ENCODE assay signal across 8 cellular contexts in the genomic region with DNA sequence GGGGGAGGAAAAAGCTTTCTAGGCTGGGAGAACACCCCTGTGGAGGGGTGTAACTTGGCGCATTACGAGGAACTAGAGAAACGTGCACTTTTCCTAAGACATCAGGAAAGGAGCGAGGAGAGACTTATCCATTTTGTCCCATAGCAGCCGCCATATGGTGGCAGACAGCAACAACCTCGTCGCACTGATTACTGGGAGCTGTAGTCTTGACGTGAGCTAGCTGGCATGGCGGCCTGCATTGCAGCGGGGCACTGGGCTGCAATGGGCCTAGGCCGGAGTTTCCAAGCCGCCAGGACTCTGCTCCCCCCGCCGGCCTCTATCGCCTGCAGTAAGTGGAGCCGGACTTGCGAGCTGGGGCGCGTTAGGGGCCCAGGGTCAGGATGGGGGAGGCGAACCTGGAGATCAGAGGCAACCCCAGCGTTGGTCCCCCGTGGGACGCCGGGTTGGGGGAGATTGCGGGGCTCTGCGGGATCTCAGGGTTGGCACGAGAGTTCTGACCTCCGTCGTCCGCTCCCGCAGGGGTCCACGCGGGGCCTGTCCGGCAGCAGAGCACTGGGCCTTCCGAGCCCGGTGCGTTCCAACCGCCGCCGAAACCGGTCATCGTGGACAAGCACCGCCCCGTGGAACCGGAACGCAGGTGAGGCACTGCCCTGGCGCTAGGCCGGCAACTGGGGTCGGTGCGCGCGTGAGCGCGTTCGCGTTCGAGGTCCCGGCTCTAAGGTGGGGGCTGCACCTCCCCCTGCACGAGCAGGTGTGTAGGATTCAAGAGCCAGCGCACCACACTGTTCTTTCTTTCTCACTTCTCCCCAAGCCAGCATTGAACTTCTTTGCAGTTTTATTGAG. TPM values are rescaled to one million over a fixed set of nuclear protein-coding genes. Genes with fewer than 3 reads are reported as not detected.
A peak's percentile ranks its signal among the peaks of the same experiment; 100 is the strongest.
DNase-seq lines count a peak whose midpoint lies in the region; ATAC-seq and TF ChIP-seq lines count a peak whose summit lies in the region.

Gene MRPL19 (plus strand): TSS at position 201 of the 843 bp plus-strand sequence. CDS start 25 bp downstream, at position 226.

- peak within 1 kb of the TSS; percentile 98 for H3K4me3 ChIP-seq in WI38 (ENCODE audit: low read depth, low read length)
- peak within 1 kb of the TSS; percentile 78 to 84 (median 80) for H3K4me3 ChIP-seq in mammary epithelial cell (replicated peaks in 1 of 3; ENCODE audit: insufficient read depth in 1 of 3, low read depth in 2 of 3, low read length in 3 of 3)
- H3K4me3 ChIP-seq in smooth muscle cell: peak within 1 kb of the TSS; percentile 96

- intact Hi-C loops in mammary epithelial cell (cut with micrococcal nuclease): loop anchor here (10.0 kb wide), 1 partner anchor 248 kb away; no protein-coding TSS in a partner anchor

- H4K20me1 ChIP-seq in mammary epithelial cell (ENCODE audit: insufficient read depth, low read length) (no peaks in the 10 kb centered on the region), smooth muscle cell (ENCODE audit: low read depth) (no peaks in the 10 kb centered on the region)

- H3K9ac ChIP-seq in mammary epithelial cell (ENCODE audit: insufficient read depth, low read length) (peak within 1 kb of the TSS; percentile 79), smooth muscle cell (ENCODE audit: low read depth) (peak within 1 kb of the TSS; percentile 87)

- H3K27ac ChIP-seq in mammary epithelial cell (ENCODE audit: insufficient read depth, low read depth, low read length) (peak within 1 kb of the TSS; percentile 65), smooth muscle cell (ENCODE audit: low read depth) (peak within 1 kb of the TSS; percentile 53)

- BruUV-seq in mammary epithelial cell (replicated peaks; lab: Mats Ljungman, UMichigan): no TSS peak

- WGBS in mammary epithelial cell (ENCODE audit: low coverage, missing lambda C conversion rate): 2% methylated on average over 19 of the region's 60 CpGs
- WGBS in smooth muscle cell (ENCODE audit: low lambda C conversion rate): 2% methylated on average over 60 of the region's 60 CpGs

- TF ChIP-seq CTCF in WI38 (IDR thresholded peaks at IDR 0.05; ENCODE audit: low read depth, low read length): no peak
- no peak for TF ChIP-seq CTCF in mammary epithelial cell (conservative IDR thresholded peaks at IDR 0.05 in 1 of 2, IDR thresholded peaks at IDR 0.05 in 1 of 2; ENCODE audit: extremely low read depth in 1 of 2, insufficient read depth in 1 of 2, low read depth in 1 of 2, low read length in 2 of 2)
- TF ChIP-seq CTCF in smooth muscle cell (IDR thresholded peaks at IDR 0.05; ENCODE audit: borderline replicate concordance, insufficient read depth, poor library complexity, severe bottlenecking): no peak

- no peaks in the 10 kb centered on the region for H3K36me3 ChIP-seq in mammary epithelial cell (ENCODE audit: insufficient read depth, low read length)
- H3K36me3 ChIP-seq in smooth muscle cell (ENCODE audit: low read depth): peaks cover 3% of the 10 kb centered on the region

- CTCF ChIA-PET in mammary epithelial cell (lab: Charles Lee; ENCODE audit: low non-redundant PET): no interaction called here

- H3F3A ChIP-seq in smooth muscle cell (ENCODE audit: low read depth): no peaks in the 10 kb centered on the region

- H3K79me2 ChIP-seq in mammary epithelial cell (ENCODE audit: insufficient read depth, low read length) (peaks cover 39% of the 10 kb centered on the region), smooth muscle cell (ENCODE audit: low read depth) (peaks cover 23% of the 10 kb centered on the region)

- H3K4me1 ChIP-seq in mammary epithelial cell (ENCODE audit: insufficient read depth, low read length) (peaks cover 10% of the 10 kb centered on the region), smooth muscle cell (ENCODE audit: low read depth) (peaks cover 8% of the 10 kb centered on the region)

- dilution Hi-C loops in mammary epithelial cell (cut with HindIII; ENCODE audit: low sequenced_read_pairs): no loop called here

- H3K27me3 ChIP-seq in mammary epithelial cell (ENCODE audit: insufficient read depth, low read length) (no peaks in the 10 kb centered on the region), smooth muscle cell (ENCODE audit: low read depth) (no peaks in the 10 kb centered on the region)

- ATAC-seq in GM18907 (IDR thresholded peaks at IDR 0.05; ENCODE audit: unreplicated experiment) (peak; percentile 98), HG03139 (IDR thresholded peaks at IDR 0.05; ENCODE audit: unreplicated experiment) (peak; percentile 97)

- peak within 1 kb of the TSS; percentile 95 for H2AFZ ChIP-seq in mammary epithelial cell (ENCODE audit: low read depth, low read length)
- H2AFZ ChIP-seq in smooth muscle cell (ENCODE audit: low read depth): peak within 1 kb of the TSS; percentile 89

- H3K4me2 ChIP-seq in mammary epithelial cell (ENCODE audit: insufficient read depth, low read depth, low read length) (peak within 1 kb of the TSS; percentile 75), smooth muscle cell (peak within 1 kb of the TSS; percentile 94)

- H3K9me3 ChIP-seq in mammary epithelial cell (replicated peaks; ENCODE audit: insufficient read depth, low read length): no peaks in the 10 kb centered on the region
- no peaks in the 10 kb centered on the region for H3K9me3 ChIP-seq in smooth muscle cell (replicated peaks; ENCODE audit: low read depth)

- in situ Hi-C loops in mammary epithelial cell (cut with MboI; ENCODE audit: low sequenced_read_pairs in 2 of 2): no loop called here

- DNase-seq in AG08395 (ENCODE audit: low spot score): peak; percentile 97
- peak; percentile 91 for DNase-seq in NCI-H2227 (lab: John Stamatoyannopoulos, UW; ENCODE audit: unreplicated experiment)
- DNase-seq in mammary epithelial cell: peak; percentile 89
- peak; percentile 96 for DNase-seq in iPS-NIHi7 (ENCODE audit: extremely low spot score)
- peak; percentile 16 for DNase-seq in smooth muscle cell (lab: John Stamatoyannopoulos, UW; ENCODE audit: unreplicated experiment)

RNA-seq across cellular contexts. Expression of gene MRPL19, which starts in this region (rescaled TPM):
- 10 to 100 TPM; 30.3 to 59.4 TPM for total RNA-seq in mammary epithelial cell
- 26.0 TPM for polyA plus RNA-seq in mammary epithelial cell
- polyA minus RNA-seq in mammary epithelial cell: 9.3 TPM
- total RNA-seq in smooth muscle cell: 58.3 and 77.8 TPM in 2 replicates
- 41.6 and 45.3 TPM in 2 replicates for polyA plus RNA-seq in smooth muscle cell

Comparison
In these comparisons a context has a peak if more than half of its experiments do, and no peak if none do; other contexts are left out.
1. Peak in every context shown above with its lines: DNase-seq, ATAC-seq, H3K4me3 ChIP-seq and H3K27ac ChIP-seq.
2. DNase-seq: peak in every context shown above with its lines; median percentile 97 in AG08395; 96 in iPS-NIHi7; 91 in NCI-H2227; 89 in mammary epithelial cell; 16 in smooth muscle cell.